Comparison of ENCODE assay signal across 16 cellular contexts in the genomic region with DNA sequence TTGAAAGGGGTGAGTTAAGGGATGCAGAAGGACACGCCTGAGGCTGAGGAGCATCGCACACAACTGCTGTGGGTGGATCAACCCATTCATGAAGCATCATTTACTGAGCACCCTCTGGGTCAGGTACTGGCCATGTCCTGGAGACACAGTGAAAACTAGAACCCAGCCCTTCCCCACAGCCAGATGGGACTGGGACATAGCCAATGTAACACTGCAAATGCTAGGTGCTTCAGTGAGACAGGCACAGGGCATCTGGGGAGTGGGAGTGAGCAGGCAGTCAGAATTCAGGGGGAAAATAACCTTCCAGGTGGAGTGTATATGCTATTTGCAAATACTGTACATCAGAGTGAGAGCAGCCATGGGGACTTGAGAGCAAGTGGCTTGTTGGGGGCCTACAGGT.
DNase-seq lines count a peak whose midpoint lies in the region; ATAC-seq lines count a peak whose summit lies in the region.
"Had no signal": no experiment of that assay in that cellular context is flagged by ENCODE, and none has a peak within 500 bp of the region (broad histone marks: within the 10 kb centered on the region; RNA-seq: fewer than 3 reads in every experiment).

No MANE protein-coding gene starts in this region.

- no peaks in the 10 kb centered on the region for H3K79me1 ChIP-seq in trophoblast cell (ENCODE audit: low read length)

- no peaks in the 10 kb centered on the region for H3K27me3 ChIP-seq in trophoblast cell (ENCODE audit: insufficient read depth, low read length)

- no peak overlapping the region for H2AK5ac ChIP-seq in trophoblast cell (ENCODE audit: low read length)

- H3K4me1 ChIP-seq in trophoblast cell (ENCODE audit: control insufficient read depth in 1 of 2, insufficient read depth in 2 of 2, low read length in 2 of 2): no peaks in the 10 kb centered on the region
- H3K4me1 ChIP-seq: BE2C had no signal

- peak; percentile 29 for ATAC-seq in stimulated activated naive CD8-positive, alpha-beta T cell treated with anti-CD3 and anti-CD28 coated beads, Interleukin-15, amount 100 ng/mL, for 72 hours
- ATAC-seq in stimulated activated naive CD8-positive, alpha-beta T cell treated with anti-CD3 and anti-CD28 coated beads, Interleukin-15, Interleukin-2, amounts not matched to agents 100 U/mL and 50 U/mL, for 24 hours: no peak
- ATAC-seq in HG03139 (IDR thresholded peaks at IDR 0.05; ENCODE audit: unreplicated experiment): no peak
- ATAC-seq: CD8-positive, alpha-beta T cell; HCT116 had no signal

- H3K9ac ChIP-seq in trophoblast cell (ENCODE audit: low read length): peak overlapping the region; percentile 12
- H3K9ac ChIP-seq: GM23248 had no signal

- H2AFZ ChIP-seq in trophoblast cell (ENCODE audit: insufficient read depth, low read length, poor library complexity): no peak overlapping the region
- H2AFZ ChIP-seq: GM23248 had no signal

- no peak overlapping the region for H3K4ac ChIP-seq in trophoblast cell (ENCODE audit: low read depth, low read length)

- no peak overlapping the region for H3K27ac Mint-ChIP-seq in stimulated activated naive CD8-positive, alpha-beta T cell treated with anti-CD3 and anti-CD28 coated beads, Interleukin-15, amount 100 ng/mL, for 72 hours
- H3K27ac Mint-ChIP-seq: CD8-positive, alpha-beta T cell had no signal

- no peak overlapping the region for H4K8ac ChIP-seq in trophoblast cell (ENCODE audit: low read depth, low read length)

- no peak overlapping the region for H3K18ac ChIP-seq in trophoblast cell (ENCODE audit: low read length)

- peaks cover 6% of the 10 kb centered on the region for H3K27me3 Mint-ChIP-seq in stimulated activated naive CD8-positive, alpha-beta T cell treated with anti-CD3 and anti-CD28 coated beads, Interleukin-15, amount 100 ng/mL, for 72 hours
- H3K27me3 Mint-ChIP-seq: IgD-negative memory B cell had no signal

- H3K4me1 Mint-ChIP-seq in stimulated activated naive CD8-positive, alpha-beta T cell treated with anti-CD3 and anti-CD28 coated beads, Interleukin-15, amount 100 ng/mL, for 72 hours: peaks cover 14% of the 10 kb centered on the region

- H3K4me3 Mint-ChIP-seq in stimulated activated naive CD8-positive, alpha-beta T cell treated with anti-CD3 and anti-CD28 coated beads, Interleukin-15, amount 100 ng/mL, for 72 hours: no peak overlapping the region
- H3K4me3 Mint-ChIP-seq: CD8-positive, alpha-beta T cell; IgD-negative memory B cell had no signal

- H2BK12ac ChIP-seq in trophoblast cell (ENCODE audit: low read length): no peak overlapping the region

- no CpG with 5 or more reads among the region's 2 CpGs for WGBS in trophoblast cell (ENCODE audit: extremely low coverage, insufficient coverage, insufficient read length)

- H3K14ac ChIP-seq in trophoblast cell (ENCODE audit: low read length): no peak overlapping the region

- H3K9me3 ChIP-seq in trophoblast cell (ENCODE audit: insufficient read depth, low read depth, low read length): peaks cover 4% of the 10 kb centered on the region
- H3K9me3 ChIP-seq: BE2C had no signal

- peaks cover 12 to 16% of the 10 kb centered on the region in 2 donors for H3K9me3 Mint-ChIP-seq in stimulated activated naive CD8-positive, alpha-beta T cell treated with anti-CD3 and anti-CD28 coated beads, Interleukin-15, amount 100 ng/mL, for 72 hours

- H3K23ac ChIP-seq in trophoblast cell (ENCODE audit: low read length): no peak overlapping the region

- H3K4me3 ChIP-seq in trophoblast cell (ENCODE audit: low read depth, low read length): no peak overlapping the region
- H3K4me3 ChIP-seq: GM23248 had no signal

- H3K27ac ChIP-seq in trophoblast cell (ENCODE audit: low read depth, low read length): no peak overlapping the region
- H3K27ac ChIP-seq: C4-2B, GM23248 had no signal

- H2BK5ac ChIP-seq in trophoblast cell (ENCODE audit: low read depth, low read length, poor library complexity): no peak overlapping the region

- DNase-seq in stimulated activated naive CD8-positive, alpha-beta T cell treated with anti-CD3 and anti-CD28 coated beads, Interleukin-15, amount 100 ng/mL, for 72 hours: no peak
- DNase-seq in stimulated activated naive CD8-positive, alpha-beta T cell treated with anti-CD3 and anti-CD28 coated beads, Interleukin-15, Interleukin-2, amounts not matched to agents 100 U/mL and 50 U/mL, for 24 hours: no peak
- DNase-seq in ecto neural progenitor cell (ENCODE audit: low spot score): peak; percentile 24
- no peak for DNase-seq in trophoblast cell
- no peak for DNase-seq in effector CD4-positive, alpha-beta T cell
- no peak for DNase-seq in SIG-M5 treated with dmso at 0.1 percent for 504 hours (lab: John Stamatoyannopoulos, UW; ENCODE audit: unreplicated experiment)
- DNase-seq: BE2C; CD8-positive, alpha-beta T cell; COR-L47; DMS153; GF-D8; GM23248 had no signal

- H4K91ac ChIP-seq in trophoblast cell (ENCODE audit: low read depth, low read length): no peak overlapping the region

- H3K79me2 ChIP-seq in trophoblast cell (ENCODE audit: control insufficient read depth, insufficient read depth, low read length, poor library complexity): no peaks in the 10 kb centered on the region

- no peak overlapping the region for H4K12ac ChIP-seq in trophoblast cell (ENCODE audit: low read depth, low read length)

- H2BK120ac ChIP-seq in trophoblast cell (ENCODE audit: insufficient read depth, low read length, poor library complexity): no peak overlapping the region

- no peak overlapping the region for H3K4me2 ChIP-seq in trophoblast cell (ENCODE audit: low read length)

- no peaks in the 10 kb centered on the region for H3K36me3 ChIP-seq in trophoblast cell (ENCODE audit: control insufficient read depth in 1 of 2, insufficient read depth in 2 of 2, low read length in 2 of 2)
- H3K36me3 ChIP-seq: BE2C had no signal
